ENCODE assay signal across 16 cellular contexts in the genomic region with DNA sequence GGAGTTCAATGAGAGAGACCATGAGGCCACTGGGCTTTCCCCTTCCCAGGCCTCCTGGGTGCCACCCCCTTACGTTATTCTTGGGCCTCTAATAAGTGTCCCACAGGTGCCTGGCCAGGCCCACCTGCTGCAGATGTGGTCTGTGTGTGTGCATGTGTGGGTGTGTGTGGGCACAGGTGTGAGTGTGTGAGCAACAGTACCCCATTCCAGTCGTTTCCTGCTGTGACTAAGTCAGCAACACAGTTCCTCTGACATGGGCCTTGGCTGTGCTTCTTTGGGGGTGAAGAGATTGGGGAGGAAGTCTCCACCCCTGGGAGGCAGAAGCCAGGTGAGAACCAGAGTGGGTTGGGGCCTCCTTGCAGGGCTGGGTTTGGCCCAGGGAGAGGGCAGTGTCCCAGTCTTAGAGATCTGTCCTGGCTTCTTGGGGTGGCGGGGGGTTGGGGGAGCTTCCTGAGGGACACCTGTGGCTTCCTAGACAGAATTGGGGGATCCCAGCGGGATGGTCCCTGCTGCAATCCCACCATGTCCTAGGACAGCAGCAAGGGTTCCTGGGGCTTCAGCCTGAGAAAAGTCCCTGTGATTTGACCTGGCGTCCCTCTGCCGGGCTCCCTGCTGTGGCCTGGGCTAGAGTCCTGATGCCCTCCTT. TPM values are rescaled to one million over a fixed set of nuclear protein-coding genes. Genes with fewer than 3 reads are reported as not detected.
DNase-seq lines count a peak whose midpoint lies in the region; ATAC-seq and TF ChIP-seq lines count a peak whose summit lies in the region.
"Had no signal": no experiment of that assay in that cellular context is flagged by ENCODE, and none has a peak within 500 bp of the region (broad histone marks: within the 10 kb centered on the region; RNA-seq: fewer than 3 reads in every experiment).

No MANE protein-coding gene starts in this region.

- no peaks in the 10 kb centered on the region for H3K27me3 Mint-ChIP-seq in activated T-cell treated with anti-CD3 and anti-CD28 coated beads, Interleukin-2, amount 50 U/mL, for 72 hours (ENCODE audit: low read depth)
- no peaks in the 10 kb centered on the region for H3K27me3 Mint-ChIP-seq in naive thymus-derived CD4-positive, alpha-beta T cell

- H3K36me3 ChIP-seq in naive thymus-derived CD4-positive, alpha-beta T cell (ENCODE audit: control insufficient read depth in 2 of 3, insufficient read depth in 3 of 3, low read length in 3 of 3): peaks cover 20 to 91% (median 27%) of the 10 kb centered on the region in 3 experiments
- H3K36me3 ChIP-seq in testis (ENCODE audit: low read depth, missing control alignments): no peaks in the 10 kb centered on the region
- no peaks in the 10 kb centered on the region for H3K36me3 ChIP-seq in ovary

- WGBS in testis, 2 donors: 83 to 92% methylated on average over 1 to 6 of the region's 6 CpGs
- WGBS in ovary, 3 donors: 86 to 90% (median 87%) methylated on average over 6 of the region's 6 CpGs

- H3K27me3 ChIP-seq in naive thymus-derived CD4-positive, alpha-beta T cell (ENCODE audit: control insufficient read depth in 2 of 2, insufficient read depth in 2 of 2, low read length in 2 of 2): no peaks in the 10 kb centered on the region
- H3K27me3 ChIP-seq in testis: no peaks in the 10 kb centered on the region
- no peaks in the 10 kb centered on the region for H3K27me3 ChIP-seq in ovary
- H3K27me3 ChIP-seq: esophagus muscularis mucosa had no signal

- no peak for TF ChIP-seq POLR2A in testis (IDR thresholded peaks at IDR 0.05)
- TF ChIP-seq POLR2A in ovary (IDR thresholded peaks at IDR 0.05): no peak

- ATAC-seq in activated T-cell treated with anti-CD3 and anti-CD28 coated beads, Interleukin-2, amount 50 U/mL, for 72 hours (replicated peaks in 1 of 2): peak; percentile 45 to 53
- ATAC-seq in naive thymus-derived CD4-positive, alpha-beta T cell: no peak
- ATAC-seq: psoas muscle had no signal

- no peak for TF ChIP-seq EP300 in ovary (IDR thresholded peaks at IDR 0.05)

- peak; percentile 47 for DNase-seq in activated naive CD4-positive, alpha-beta T cell treated with Interleukin-2 at 50 U/mL for 16 hours
- no peak for DNase-seq in activated naive CD4-positive, alpha-beta T cell (lab: John Stamatoyannopoulos, UW)
- no peak for DNase-seq in activated T-cell treated with anti-CD3 and anti-CD28 coated beads, Interleukin-2, amount 50 U/mL, for 72 hours
- peak in 1 of 9 donors; percentile 46 for DNase-seq in naive thymus-derived CD4-positive, alpha-beta T cell
- peak; percentile 12 for DNase-seq in testis
- DNase-seq in NCI-H1417 treated with DMSO at 0.1 percent for 48 hours (lab: John Stamatoyannopoulos, UW): no peak
- DNase-seq in ovary: no peak
- DNase-seq in NCI-H2029 treated with DMSO at 0.1 percent for 48 hours (lab: John Stamatoyannopoulos, UW): no peak
- DNase-seq: central memory CD4-positive, alpha-beta T cell; HFFc6; NCI-H1694; SW 1271 had no signal

- peak overlapping the region; percentile 0 for H3K4me3 ChIP-seq in naive thymus-derived CD4-positive, alpha-beta T cell (ENCODE audit: low read length)
- H3K4me3 ChIP-seq in testis (no peak overlapping the region), ovary (no peak overlapping the region)
- H3K4me3 ChIP-seq: esophagus muscularis mucosa, psoas muscle had no signal

- H3K36me3 Mint-ChIP-seq in activated T-cell treated with anti-CD3 and anti-CD28 coated beads, Interleukin-2, amount 50 U/mL, for 72 hours (ENCODE audit: insufficient read depth in 2 of 2): peaks cover 4 to 29% of the 10 kb centered on the region in 2 donors
- H3K36me3 Mint-ChIP-seq in naive thymus-derived CD4-positive, alpha-beta T cell: peaks cover 4 to 17% (median 5%) of the 10 kb centered on the region in 5 donors

- peak overlapping the region; percentile 89 for H3K27ac Mint-ChIP-seq in activated T-cell treated with anti-CD3 and anti-CD28 coated beads, Interleukin-2, amount 50 U/mL, for 72 hours
- peak overlapping the region in 8 of 9 donors; percentile 26 to 88 (median 60) for H3K27ac Mint-ChIP-seq in naive thymus-derived CD4-positive, alpha-beta T cell
- H3K27ac Mint-ChIP-seq: HFFc6 had no signal

- TF ChIP-seq CTCF in testis (IDR thresholded peaks at IDR 0.05) (no peak), ovary (IDR thresholded peaks at IDR 0.05) (no peak)

- no peaks in the 10 kb centered on the region for H3K9me3 ChIP-seq in naive thymus-derived CD4-positive, alpha-beta T cell (ENCODE audit: control insufficient read depth in 2 of 3, low read length in 3 of 3)
- H3K9me3 ChIP-seq in testis (no peaks in the 10 kb centered on the region), ovary (no peaks in the 10 kb centered on the region)
- H3K9me3 ChIP-seq: esophagus muscularis mucosa, psoas muscle had no signal

- CTCF ChIA-PET in naive thymus-derived CD4-positive, alpha-beta T cell (lab: Charles Lee): no interaction called here

- peak overlapping the region; percentile 57 for H3K27ac ChIP-seq in naive thymus-derived CD4-positive, alpha-beta T cell (ENCODE audit: low read depth, low read length)
- H3K27ac ChIP-seq in testis (peak overlapping the region; percentile 39 to 53), ovary (no peak overlapping the region)
- H3K27ac ChIP-seq: esophagus muscularis mucosa, psoas muscle had no signal

- H3K9me3 Mint-ChIP-seq in activated T-cell treated with anti-CD3 and anti-CD28 coated beads, Interleukin-2, amount 50 U/mL, for 72 hours: no peaks in the 10 kb centered on the region
- H3K9me3 Mint-ChIP-seq in naive thymus-derived CD4-positive, alpha-beta T cell: no peaks in the 10 kb centered on the region
- H3K9me3 Mint-ChIP-seq: HFFc6 had no signal

- peak overlapping the region in 1 of 2 donors; percentile 74 for H3K4me3 Mint-ChIP-seq in activated T-cell treated with anti-CD3 and anti-CD28 coated beads, Interleukin-2, amount 50 U/mL, for 72 hours
- H3K4me3 Mint-ChIP-seq in naive thymus-derived CD4-positive, alpha-beta T cell: peak overlapping the region in 5 of 10 donors; percentile 36 to 88 (median 60)
- H3K4me3 Mint-ChIP-seq: HFFc6 had no signal

- intact Hi-C loops in naive thymus-derived CD4-positive, alpha-beta T cell (cut with micrococcal nuclease): no loop called here
- intact Hi-C loops in testis (cut with DNase I; ENCODE audit: low total_unique reads): no loop called here
- intact Hi-C loops in ovary (cut with DNase I): loop anchor here in 2 of 4 donors (10.0 kb wide), 2 partner anchors 51 to 1049 kb away; no protein-coding TSS in a partner anchor

- peaks cover 23 to 32% of the 10 kb centered on the region in 2 donors for H3K4me1 ChIP-seq in naive thymus-derived CD4-positive, alpha-beta T cell (ENCODE audit: control insufficient read depth in 2 of 2, insufficient read depth in 2 of 2, low read length in 2 of 2)
- H3K4me1 ChIP-seq in testis: peaks cover 10% of the 10 kb centered on the region
- H3K4me1 ChIP-seq in ovary (ENCODE audit: insufficient read depth): no peaks in the 10 kb centered on the region
- H3K4me1 ChIP-seq: esophagus muscularis mucosa, psoas muscle had no signal

- peaks cover 20% of the 10 kb centered on the region for H3K4me1 Mint-ChIP-seq in activated T-cell treated with anti-CD3 and anti-CD28 coated beads, Interleukin-2, amount 50 U/mL, for 72 hours (ENCODE audit: low read depth)
- peaks cover 6 to 32% (median 17%) of the 10 kb centered on the region in 7 donors for H3K4me1 Mint-ChIP-seq in naive thymus-derived CD4-positive, alpha-beta T cell

- POLR2A ChIA-PET in naive thymus-derived CD4-positive, alpha-beta T cell (lab: Charles Lee): no interaction called here

RNA-seq across cellular contexts. Expression of a gene that starts 4.1 kb away (rescaled TPM):
- total RNA-seq in activated T-cell treated with anti-CD3 and anti-CD28 coated beads, Interleukin-2, amount 50 U/mL, for 72 hours: 10 to 100 TPM; 43.6 to 78.3 TPM
- 100 to 1,000 TPM in 4 of 5 experiments, 10 to 100 TPM in 1; 79.1 to 137 (median 120) TPM for total RNA-seq in naive thymus-derived CD4-positive, alpha-beta T cell
- 10 to 100 TPM in 1 of 2 donors, 1 to 10 TPM in 1; 1.1 to 11.1 TPM for polyA plus RNA-seq in naive thymus-derived CD4-positive, alpha-beta T cell
- 100 to 1,000 TPM; 155 to 258 TPM for total RNA-seq in testis
- polyA plus RNA-seq in testis (ENCODE audit: insufficient read depth, low read depth, low replicate concordance): 126 TPM
- total RNA-seq in ovary: 10 to 100 TPM; 29.0 to 55.9 (median 41.1) TPM
- polyA plus RNA-seq in ovary: 10 to 100 TPM; 17.2 to 50.2 TPM

RNA-seq across cellular contexts. Expression of a gene that starts 19.5 kb away (rescaled TPM):
- 10 to 100 TPM in 1 of 2 donors, 1 to 10 TPM in 1; 3.4 to 14.1 TPM for total RNA-seq in activated T-cell treated with anti-CD3 and anti-CD28 coated beads, Interleukin-2, amount 50 U/mL, for 72 hours
- 100 to 1,000 TPM in 1 of 5 experiments, 10 to 100 TPM in 4; 13.0 to 118 (median 14.3) TPM for total RNA-seq in naive thymus-derived CD4-positive, alpha-beta T cell
- polyA plus RNA-seq in naive thymus-derived CD4-positive, alpha-beta T cell: 1 to 10 TPM in 1 of 2 donors, under 1 TPM in 1; 0.40 to 1.1 TPM
- total RNA-seq in testis: 10 to 100 TPM; 12.0 to 18.0 TPM
- polyA plus RNA-seq in testis (ENCODE audit: insufficient read depth, low read depth, low replicate concordance): 16.3 TPM
- 10 to 100 TPM in 1 of 7 donors, 1 to 10 TPM in 6; 1.5 to 25.9 (median 4.1) TPM for total RNA-seq in ovary
- 1 to 10 TPM; 4.8 to 9.0 TPM for polyA plus RNA-seq in ovary

RNA-seq across cellular contexts. Expression of a gene that starts 46.3 kb away (rescaled TPM):
- not detected for total RNA-seq in activated T-cell treated with anti-CD3 and anti-CD28 coated beads, Interleukin-2, amount 50 U/mL, for 72 hours
- not detected for total RNA-seq in naive thymus-derived CD4-positive, alpha-beta T cell
- 1 to 10 TPM; 8.5 to 8.7 TPM for polyA plus RNA-seq in naive thymus-derived CD4-positive, alpha-beta T cell
- total RNA-seq in testis (1 to 10 TPM; 2.8 to 5.7 TPM), ovary (not detected)
- polyA plus RNA-seq in testis (ENCODE audit: insufficient read depth, low read depth, low replicate concordance) (3.9 TPM), ovary (under 1 TPM in 1 of 2 donors, not detected in 1; 0.12 TPM)
- total RNA-seq: Daoy, esophagus muscularis mucosa, HFFc6, psoas muscle had no signal
- polyA plus RNA-seq: AG04450 had no signal

Comparison
In these comparisons a context has a peak if more than half of its experiments do, and no peak if none do; other contexts are left out.
1. DNase-seq: peak in activated naive CD4-positive, alpha-beta T cell treated with Interleukin-2 at 50 U/mL for 16 hours (single experiment) and testis (single experiment); none in activated naive CD4-positive, alpha-beta T cell (0 of 4), activated T-cell treated with anti-CD3 and anti-CD28 coated beads, Interleukin-2, amount 50 U/mL, for 72 hours (0 of 2), NCI-H1417 treated with DMSO at 0.1 percent for 48 hours (single experiment), ovary (0 of 5) and NCI-H2029 treated with DMSO at 0.1 percent for 48 hours (single experiment).
2. H3K27ac ChIP-seq: peak in naive thymus-derived CD4-positive, alpha-beta T cell (single experiment) and testis (2 of 2); none in ovary (0 of 2).